Comparison of ENCODE assay signal across 2 cellular contexts in genomic region chr15:56927816-56928215, GRCh38.
TF ChIP-seq lines count a peak whose summit lies in the region.

No MANE protein-coding gene starts in this region.

TF ChIP-seq in SK-N-SH treated with all-trans-retinoic acid at 6 μM for 48 hours, 23 proteins besides CTCF, POLR2A, EP300 and RAD21 (continued from another document):
- TF ChIP-seq, protein P1, sequence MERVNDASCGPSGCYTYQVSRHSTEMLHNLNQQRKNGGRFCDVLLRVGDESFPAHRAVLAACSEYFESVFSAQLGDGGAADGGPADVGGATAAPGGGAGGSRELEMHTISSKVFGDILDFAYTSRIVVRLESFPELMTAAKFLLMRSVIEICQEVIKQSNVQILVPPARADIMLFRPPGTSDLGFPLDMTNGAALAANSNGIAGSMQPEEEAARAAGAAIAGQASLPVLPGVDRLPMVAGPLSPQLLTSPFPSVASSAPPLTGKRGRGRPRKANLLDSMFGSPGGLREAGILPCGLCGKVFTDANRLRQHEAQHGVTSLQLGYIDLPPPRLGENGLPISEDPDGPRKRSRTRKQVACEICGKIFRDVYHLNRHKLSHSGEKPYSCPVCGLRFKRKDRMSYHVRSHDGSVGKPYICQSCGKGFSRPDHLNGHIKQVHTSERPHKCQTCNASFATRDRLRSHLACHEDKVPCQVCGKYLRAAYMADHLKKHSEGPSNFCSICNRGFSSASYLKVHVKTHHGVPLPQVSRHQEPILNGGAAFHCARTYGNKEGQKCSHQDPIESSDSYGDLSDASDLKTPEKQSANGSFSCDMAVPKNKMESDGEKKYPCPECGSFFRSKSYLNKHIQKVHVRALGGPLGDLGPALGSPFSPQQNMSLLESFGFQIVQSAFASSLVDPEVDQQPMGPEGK (CRISPR knock-in tag; IDR thresholded peaks at IDR 0.05; ENCODE audit: borderline replicate concordance): no peak
- TF ChIP-seq TCF4 (CRISPR knock-in tag; IDR thresholded peaks at IDR 0.05; ENCODE audit: borderline replicate concordance): no peak
- TF ChIP-seq ZFP3 (CRISPR knock-in tag; IDR thresholded peaks at IDR 0.05): no peak

TF ChIP-seq in WTC11, 78 proteins besides CTCF, POLR2A, EP300 and RAD21 (continued from another document):
- TF ChIP-seq, protein P2, sequence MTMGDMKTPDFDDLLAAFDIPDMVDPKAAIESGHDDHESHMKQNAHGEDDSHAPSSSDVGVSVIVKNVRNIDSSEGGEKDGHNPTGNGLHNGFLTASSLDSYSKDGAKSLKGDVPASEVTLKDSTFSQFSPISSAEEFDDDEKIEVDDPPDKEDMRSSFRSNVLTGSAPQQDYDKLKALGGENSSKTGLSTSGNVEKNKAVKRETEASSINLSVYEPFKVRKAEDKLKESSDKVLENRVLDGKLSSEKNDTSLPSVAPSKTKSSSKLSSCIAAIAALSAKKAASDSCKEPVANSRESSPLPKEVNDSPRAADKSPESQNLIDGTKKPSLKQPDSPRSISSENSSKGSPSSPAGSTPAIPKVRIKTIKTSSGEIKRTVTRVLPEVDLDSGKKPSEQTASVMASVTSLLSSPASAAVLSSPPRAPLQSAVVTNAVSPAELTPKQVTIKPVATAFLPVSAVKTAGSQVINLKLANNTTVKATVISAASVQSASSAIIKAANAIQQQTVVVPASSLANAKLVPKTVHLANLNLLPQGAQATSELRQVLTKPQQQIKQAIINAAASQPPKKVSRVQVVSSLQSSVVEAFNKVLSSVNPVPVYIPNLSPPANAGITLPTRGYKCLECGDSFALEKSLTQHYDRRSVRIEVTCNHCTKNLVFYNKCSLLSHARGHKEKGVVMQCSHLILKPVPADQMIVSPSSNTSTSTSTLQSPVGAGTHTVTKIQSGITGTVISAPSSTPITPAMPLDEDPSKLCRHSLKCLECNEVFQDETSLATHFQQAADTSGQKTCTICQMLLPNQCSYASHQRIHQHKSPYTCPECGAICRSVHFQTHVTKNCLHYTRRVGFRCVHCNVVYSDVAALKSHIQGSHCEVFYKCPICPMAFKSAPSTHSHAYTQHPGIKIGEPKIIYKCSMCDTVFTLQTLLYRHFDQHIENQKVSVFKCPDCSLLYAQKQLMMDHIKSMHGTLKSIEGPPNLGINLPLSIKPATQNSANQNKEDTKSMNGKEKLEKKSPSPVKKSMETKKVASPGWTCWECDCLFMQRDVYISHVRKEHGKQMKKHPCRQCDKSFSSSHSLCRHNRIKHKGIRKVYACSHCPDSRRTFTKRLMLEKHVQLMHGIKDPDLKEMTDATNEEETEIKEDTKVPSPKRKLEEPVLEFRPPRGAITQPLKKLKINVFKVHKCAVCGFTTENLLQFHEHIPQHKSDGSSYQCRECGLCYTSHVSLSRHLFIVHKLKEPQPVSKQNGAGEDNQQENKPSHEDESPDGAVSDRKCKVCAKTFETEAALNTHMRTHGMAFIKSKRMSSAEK (CRISPR knock-in tag; IDR thresholded peaks at IDR 0.05; ENCODE audit: borderline replicate concordance): no peak
- TF ChIP-seq CBFB (CRISPR knock-in tag; IDR thresholded peaks at IDR 0.05; ENCODE audit: low read depth) (no peak), MYBL2 (CRISPR knock-in tag; IDR thresholded peaks at IDR 0.05) (no peak), SOX15 (CRISPR knock-in tag; IDR thresholded peaks at IDR 0.05) (no peak), SMAD4 (CRISPR knock-in tag; IDR thresholded peaks at IDR 0.05) (no peak)
